1 cellular context compared by ENCODE assay signal in genomic region chr4:157072002-157072401, GRCh38.
A peak's percentile ranks its signal among the peaks of the same experiment; 100 is the strongest.
TF ChIP-seq lines count a peak whose summit lies in the region.

No MANE protein-coding gene starts in this region.

TF ChIP-seq in SK-N-SH, 30 proteins besides CTCF, POLR2A, EP300 and RAD21 (continued from another document):
- TF ChIP-seq IRF3 (IDR thresholded peaks at IDR 0.05; ENCODE audit: low read depth, low read length) (no peak), RXRA (IDR thresholded peaks at IDR 0.05; ENCODE audit: borderline replicate concordance, low read depth) (no peak), TAF1 (IDR thresholded peaks at IDR 0.05; ENCODE audit: borderline replicate concordance, low read depth, low read length) (no peak), MAX (IDR thresholded peaks at IDR 0.05; ENCODE audit: low read depth) (no peak), JUND (IDR thresholded peaks at IDR 0.05) (peak; percentile 79), RFX5 (IDR thresholded peaks at IDR 0.05; ENCODE audit: low read length) (no peak), ZBTB33 (IDR thresholded peaks at IDR 0.05; ENCODE audit: borderline replicate concordance, low read depth) (no peak), NRF1 (IDR thresholded peaks at IDR 0.05; ENCODE audit: low read depth, low read length) (no peak), EZH2phosphoT487 (IDR thresholded peaks at IDR 0.05; ENCODE audit: borderline replicate concordance, low read depth) (no peak), USF2 (IDR thresholded peaks at IDR 0.05; ENCODE audit: borderline replicate concordance, low read depth, low read length) (no peak), PBX3 (IDR thresholded peaks at IDR 0.05) (peak; percentile 69), TEAD4 (IDR thresholded peaks at IDR 0.05; ENCODE audit: borderline replicate concordance, insufficient read depth) (0 out of 2 replicates have a peak, but pooled peaks have one; percentile 27), POLR2AphosphoS5 (IDR thresholded peaks at IDR 0.05; ENCODE audit: low read depth, low read length) (no peak), ELF1 (IDR thresholded peaks at IDR 0.05) (no peak), MEF2A (IDR thresholded peaks at IDR 0.05; ENCODE audit: borderline replicate concordance, low read depth) (0 out of 2 replicates have a peak, but pooled peaks have one; percentile 19), GABPA (IDR thresholded peaks at IDR 0.05; ENCODE audit: low read depth) (no peak), RCOR1 (IDR thresholded peaks at IDR 0.05; ENCODE audit: low read length) (no peak), SMC3 (IDR thresholded peaks at IDR 0.05; ENCODE audit: low read depth, low read length) (no peak)
